1 cellular context compared by ENCODE assay signal in genomic region chr2:96305091-96305978, GRCh38.
A peak's percentile ranks its signal among the peaks of the same experiment; 100 is the strongest.
TF ChIP-seq lines count a peak whose summit lies in the region.

TSS of gene SNRNP200 (minus strand) at chr2:96305546. CDS start at chr2:96305437, 109 bp downstream.

TF ChIP-seq in K562, 482 proteins besides CTCF, POLR2A, EP300 and RAD21 (continued from another document and continues in another):
- TF ChIP-seq ATF3 (IDR thresholded peaks at IDR 0.05) (no peak), ATF3 (CRISPR knock-in tag; conservative IDR thresholded peaks at IDR 0.05) (no peak), ZNF140 (CRISPR knock-in tag; IDR thresholded peaks at IDR 0.05) (no peak), ZSCAN32 (CRISPR knock-in tag; IDR thresholded peaks at IDR 0.05) (no peak), SRSF7 (optimal IDR thresholded peaks at IDR 0.05; ENCODE audit: low read depth, low read length) (no peak), IRF2 (CRISPR knock-in tag; IDR thresholded peaks at IDR 0.05) (no peak), ZBTB17 (CRISPR knock-in tag; IDR thresholded peaks at IDR 0.05) (no peak; the same call in 1 of the 2 replicates), XRCC5 (IDR thresholded peaks at IDR 0.05; ENCODE audit: low read depth, low read length) (no peak), NFXL1 (CRISPR knock-in tag; IDR thresholded peaks at IDR 0.05) (no peak), HSF4 (CRISPR knock-in tag; IDR thresholded peaks at IDR 0.05; ENCODE audit: borderline replicate concordance) (no peak), ETS1 (conservative IDR thresholded peaks at IDR 0.05; ENCODE audit: control insufficient read depth, low read depth, low read length) (peak; percentile 83), NCOA1 (IDR thresholded peaks at IDR 0.05; ENCODE audit: low read depth) (peak; percentile 95), VEZF1 (CRISPR knock-in tag; IDR thresholded peaks at IDR 0.05) (peak; percentile 81), ZNF133 (CRISPR knock-in tag; IDR thresholded peaks at IDR 0.05) (no peak), ID3 (CRISPR knock-in tag; IDR thresholded peaks at IDR 0.05) (no peak), ID3 (tag; IDR thresholded peaks at IDR 0.05) (0 out of 2 replicates have a peak, but pooled peaks have one; percentile 37), ZC3H8 (IDR thresholded peaks at IDR 0.05) (no peak), ARID3A (IDR thresholded peaks at IDR 0.05; ENCODE audit: borderline replicate concordance, low read depth, low read length) (no peak), HMG20A (CRISPR knock-in tag; conservative IDR thresholded peaks at IDR 0.05) (no peak), CSDE1 (IDR thresholded peaks at IDR 0.05) (no peak), CAMTA2 (CRISPR knock-in tag; conservative IDR thresholded peaks at IDR 0.05) (no peak), STAT5B (CRISPR knock-in tag; IDR thresholded peaks at IDR 0.05) (no peak), ZBTB7A (IDR thresholded peaks at IDR 0.05; ENCODE audit: borderline replicate concordance, control insufficient read depth, low read depth, low read length) (peak; percentile 78), ZNF354B (CRISPR knock-in tag; IDR thresholded peaks at IDR 0.05) (no peak), DIDO1 (tag; IDR thresholded peaks at IDR 0.05; ENCODE audit: low read depth) (peak; percentile 79; the same call in 1 of the 2 replicates), HEY1 (CRISPR knock-in tag; IDR thresholded peaks at IDR 0.05; ENCODE audit: borderline replicate concordance) (no peak), SOX6 (IDR thresholded peaks at IDR 0.05) (peak; percentile 19; the same call in 1 of the 2 replicates), ZNF316 (IDR thresholded peaks at IDR 0.05) (no peak), ZNF146 (CRISPR knock-in tag; IDR thresholded peaks at IDR 0.05; ENCODE audit: unreplicated experiment) (no peak), SIN3B (IDR thresholded peaks at IDR 0.05; ENCODE audit: low read depth) (peak; percentile 88), FOS (IDR thresholded peaks at IDR 0.05; ENCODE audit: extremely low read depth, insufficient read length) (no peak), NR4A1 (CRISPR knock-in tag; IDR thresholded peaks at IDR 0.05) (no peak; the same call in 1 of the 2 replicates), NR4A1 (tag; IDR thresholded peaks at IDR 0.05) (no peak), CREB3L1 (IDR thresholded peaks at IDR 0.05; ENCODE audit: borderline replicate concordance, low read depth) (peak; percentile 53; the same call in 1 of the 2 replicates), BCLAF1 (IDR thresholded peaks at IDR 0.05; ENCODE audit: borderline replicate concordance in 1 of 2, control insufficient read depth in 1 of 2, low read depth in 2 of 2, low read length in 1 of 2) (peak in 1 of 2 experiments; percentile 95; a peak in 2 of 4 replicates), ZNF785 (CRISPR knock-in tag; IDR thresholded peaks at IDR 0.05) (no peak), FUS (optimal IDR thresholded peaks at IDR 0.05; ENCODE audit: low read depth, low read length) (no peak), E2F8 (IDR thresholded peaks at IDR 0.05; ENCODE audit: low read depth, partially characterized antibody) (peak; percentile 95), UBTF (IDR thresholded peaks at IDR 0.05; ENCODE audit: borderline replicate concordance in 1 of 2, low read depth in 2 of 2, low read length in 2 of 2) (peak in 1 of 2 experiments; percentile 73; a peak in 1 of 4 replicates), ESRRB (CRISPR knock-in tag; IDR thresholded peaks at IDR 0.05; ENCODE audit: borderline replicate concordance) (no peak), ELK3 (CRISPR knock-in tag; IDR thresholded peaks at IDR 0.05) (no peak), MTA2 (IDR thresholded peaks at IDR 0.05; ENCODE audit: low read depth) (peak; percentile 65), SRSF1 (IDR thresholded peaks at IDR 0.05; ENCODE audit: low read depth, low read length) (no peak), PHF21A (IDR thresholded peaks at IDR 0.05; ENCODE audit: borderline replicate concordance, low read depth) (0 out of 2 replicates have a peak, but pooled peaks have one; percentile 19), SAP30 (IDR thresholded peaks at IDR 0.05; ENCODE audit: borderline replicate concordance, insufficient read depth, low read depth, low read length, poor library complexity, severe bottlenecking) (peak; percentile 89), ZNF583 (CRISPR knock-in tag; IDR thresholded peaks at IDR 0.05) (no peak), TSC22D4 (tag; IDR thresholded peaks at IDR 0.05) (no peak), ATF1 (CRISPR knock-in tag; IDR thresholded peaks at IDR 0.05) (peak; percentile 62), ATF1 (tag; IDR thresholded peaks at IDR 0.05) (peak; percentile 92), FOXM1 (IDR thresholded peaks at IDR 0.05; ENCODE audit: low read depth) (peak; percentile 19; the same call in 1 of the 2 replicates), FOXM1 (CRISPR knock-in tag; IDR thresholded peaks at IDR 0.05; ENCODE audit: low read depth) (peak; percentile 56; the same call in 1 of the 2 replicates), ZNF134 (CRISPR knock-in tag; conservative IDR thresholded peaks at IDR 0.05) (no peak), MAZ (CRISPR knock-in tag; conservative IDR thresholded peaks at IDR 0.05 in 1 of 2, IDR thresholded peaks at IDR 0.05 in 1 of 2) (peak; percentile 78 to 88)
